In the genomic region with DNA sequence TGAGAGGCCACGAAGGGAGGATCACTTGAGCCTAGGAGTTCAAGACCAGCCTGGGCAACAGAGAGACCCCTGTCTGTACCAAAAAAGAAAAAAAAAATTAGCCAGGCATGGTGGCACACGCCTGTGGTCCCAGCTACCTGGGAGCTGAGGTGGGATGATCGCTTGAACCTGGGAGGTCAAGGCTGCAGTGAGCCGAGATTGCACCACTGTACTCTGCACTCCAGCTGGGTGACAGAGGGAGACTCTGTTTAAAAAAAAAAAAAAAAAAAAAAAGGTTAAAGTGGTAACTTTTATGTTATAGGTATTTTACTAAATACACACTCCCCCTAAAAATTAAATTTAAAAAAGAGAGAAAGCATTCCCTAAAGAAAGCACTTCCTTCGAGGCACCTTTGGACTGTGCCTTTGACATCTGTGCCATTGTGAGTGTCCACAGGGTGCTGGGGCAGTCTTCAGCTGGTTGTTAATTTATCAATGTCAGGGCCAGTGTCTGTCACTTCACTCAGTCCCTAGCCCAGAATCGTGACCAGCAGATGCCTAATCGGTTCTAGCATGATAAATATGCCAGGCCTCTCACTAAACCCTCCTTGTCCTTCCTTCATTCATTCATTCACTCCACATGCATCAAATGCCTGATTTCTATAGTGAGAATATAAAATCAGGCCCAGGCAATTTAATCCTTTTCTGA, we compare ENCODE assay signal across 1 cellular context.
TF ChIP-seq lines count a peak whose summit lies in the region.

No MANE protein-coding gene starts in this region.

TF ChIP-seq in GM23338, 12 proteins besides CTCF, POLR2A, EP300 and RAD21 (continued from another document):
- TF ChIP-seq, protein P1, sequence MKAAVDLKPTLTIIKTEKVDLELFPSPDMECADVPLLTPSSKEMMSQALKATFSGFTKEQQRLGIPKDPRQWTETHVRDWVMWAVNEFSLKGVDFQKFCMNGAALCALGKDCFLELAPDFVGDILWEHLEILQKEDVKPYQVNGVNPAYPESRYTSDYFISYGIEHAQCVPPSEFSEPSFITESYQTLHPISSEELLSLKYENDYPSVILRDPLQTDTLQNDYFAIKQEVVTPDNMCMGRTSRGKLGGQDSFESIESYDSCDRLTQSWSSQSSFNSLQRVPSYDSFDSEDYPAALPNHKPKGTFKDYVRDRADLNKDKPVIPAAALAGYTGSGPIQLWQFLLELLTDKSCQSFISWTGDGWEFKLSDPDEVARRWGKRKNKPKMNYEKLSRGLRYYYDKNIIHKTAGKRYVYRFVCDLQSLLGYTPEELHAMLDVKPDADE (IDR thresholded peaks at IDR 0.05), result no peak
- TF ChIP-seq POLR2AphosphoS5 (IDR thresholded peaks at IDR 0.05; ENCODE audit: low read depth) (no peak), CREB1 (CRISPR knock-in tag; IDR thresholded peaks at IDR 0.05; ENCODE audit: low read depth) (no peak)
- TF ChIP-seq, protein P2, sequence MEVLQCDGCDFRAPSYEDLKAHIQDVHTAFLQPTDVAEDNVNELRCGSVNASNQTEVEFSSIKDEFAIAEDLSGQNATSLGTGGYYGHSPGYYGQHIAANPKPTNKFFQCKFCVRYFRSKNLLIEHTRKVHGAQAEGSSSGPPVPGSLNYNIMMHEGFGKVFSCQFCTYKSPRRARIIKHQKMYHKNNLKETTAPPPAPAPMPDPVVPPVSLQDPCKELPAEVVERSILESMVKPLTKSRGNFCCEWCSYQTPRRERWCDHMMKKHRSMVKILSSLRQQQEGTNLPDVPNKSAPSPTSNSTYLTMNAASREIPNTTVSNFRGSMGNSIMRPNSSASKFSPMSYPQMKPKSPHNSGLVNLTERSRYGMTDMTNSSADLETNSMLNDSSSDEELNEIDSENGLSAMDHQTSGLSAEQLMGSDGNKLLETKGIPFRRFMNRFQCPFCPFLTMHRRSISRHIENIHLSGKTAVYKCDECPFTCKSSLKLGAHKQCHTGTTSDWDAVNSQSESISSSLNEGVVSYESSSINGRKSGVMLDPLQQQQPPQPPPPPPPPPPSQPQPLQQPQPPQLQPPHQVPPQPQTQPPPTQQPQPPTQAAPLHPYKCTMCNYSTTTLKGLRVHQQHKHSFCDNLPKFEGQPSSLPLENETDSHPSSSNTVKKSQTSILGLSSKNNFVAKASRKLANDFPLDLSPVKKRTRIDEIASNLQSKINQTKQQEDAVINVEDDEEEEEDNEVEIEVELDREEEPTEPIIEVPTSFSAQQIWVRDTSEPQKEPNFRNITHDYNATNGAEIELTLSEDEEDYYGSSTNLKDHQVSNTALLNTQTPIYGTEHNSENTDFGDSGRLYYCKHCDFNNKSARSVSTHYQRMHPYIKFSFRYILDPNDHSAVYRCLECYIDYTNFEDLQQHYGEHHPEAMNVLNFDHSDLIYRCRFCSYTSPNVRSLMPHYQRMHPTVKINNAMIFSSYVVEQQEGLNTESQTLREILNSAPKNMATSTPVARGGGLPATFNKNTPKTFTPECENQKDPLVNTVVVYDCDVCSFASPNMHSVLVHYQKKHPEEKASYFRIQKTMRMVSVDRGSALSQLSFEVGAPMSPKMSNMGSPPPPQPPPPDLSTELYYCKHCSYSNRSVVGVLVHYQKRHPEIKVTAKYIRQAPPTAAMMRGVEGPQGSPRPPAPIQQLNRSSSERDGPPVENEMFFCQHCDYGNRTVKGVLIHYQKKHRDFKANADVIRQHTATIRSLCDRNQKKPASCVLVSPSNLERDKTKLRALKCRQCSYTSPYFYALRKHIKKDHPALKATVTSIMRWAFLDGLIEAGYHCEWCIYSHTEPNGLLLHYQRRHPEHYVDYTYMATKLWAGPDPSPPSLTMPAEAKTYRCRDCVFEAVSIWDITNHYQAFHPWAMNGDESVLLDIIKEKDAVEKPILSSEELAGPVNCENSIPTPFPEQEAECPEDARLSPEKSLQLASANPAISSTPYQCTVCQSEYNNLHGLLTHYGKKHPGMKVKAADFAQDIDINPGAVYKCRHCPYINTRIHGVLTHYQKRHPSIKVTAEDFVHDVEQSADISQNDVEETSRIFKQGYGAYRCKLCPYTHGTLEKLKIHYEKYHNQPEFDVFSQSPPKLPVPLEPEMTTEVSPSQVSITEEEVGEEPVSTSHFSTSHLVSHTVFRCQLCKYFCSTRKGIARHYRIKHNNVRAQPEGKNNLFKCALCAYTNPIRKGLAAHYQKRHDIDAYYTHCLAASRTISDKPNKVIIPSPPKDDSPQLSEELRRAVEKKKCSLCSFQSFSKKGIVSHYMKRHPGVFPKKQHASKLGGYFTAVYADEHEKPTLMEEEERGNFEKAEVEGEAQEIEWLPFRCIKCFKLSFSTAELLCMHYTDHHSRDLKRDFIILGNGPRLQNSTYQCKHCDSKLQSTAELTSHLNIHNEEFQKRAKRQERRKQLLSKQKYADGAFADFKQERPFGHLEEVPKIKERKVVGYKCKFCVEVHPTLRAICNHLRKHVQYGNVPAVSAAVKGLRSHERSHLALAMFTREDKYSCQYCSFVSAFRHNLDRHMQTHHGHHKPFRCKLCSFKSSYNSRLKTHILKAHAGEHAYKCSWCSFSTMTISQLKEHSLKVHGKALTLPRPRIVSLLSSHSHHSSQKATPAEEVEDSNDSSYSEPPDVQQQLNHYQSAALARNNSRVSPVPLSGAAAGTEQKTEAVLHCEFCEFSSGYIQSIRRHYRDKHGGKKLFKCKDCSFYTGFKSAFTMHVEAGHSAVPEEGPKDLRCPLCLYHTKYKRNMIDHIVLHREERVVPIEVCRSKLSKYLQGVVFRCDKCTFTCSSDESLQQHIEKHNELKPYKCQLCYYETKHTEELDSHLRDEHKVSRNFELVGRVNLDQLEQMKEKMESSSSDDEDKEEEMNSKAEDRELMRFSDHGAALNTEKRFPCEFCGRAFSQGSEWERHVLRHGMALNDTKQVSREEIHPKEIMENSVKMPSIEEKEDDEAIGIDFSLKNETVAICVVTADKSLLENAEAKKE (CRISPR knock-in tag; IDR thresholded peaks at IDR 0.05), result no peak
